ENCODE assay signal across 12 cellular contexts in genomic region chr2:240920783-240921231, GRCh38. TPM values are rescaled to one million over a fixed set of nuclear protein-coding genes. Genes with fewer than 3 reads are reported as not detected.
A peak's percentile ranks its signal among the peaks of the same experiment; 100 is the strongest.
DNase-seq lines count a peak whose midpoint lies in the region; ATAC-seq and TF ChIP-seq lines count a peak whose summit lies in the region.
"Had no signal": no experiment of that assay in that cellular context is flagged by ENCODE, and none has a peak within 500 bp of the region (broad histone marks: within the 10 kb centered on the region; RNA-seq: fewer than 3 reads in every experiment).

No MANE protein-coding gene starts in this region.

- intact Hi-C loops in left colon (cut with DNase I, micrococcal nuclease), result no loop called here
- intact Hi-C loops in testis (cut with DNase I; ENCODE audit: low total_unique reads), result no loop called here
- intact Hi-C loops in PC-9 (cut with micrococcal nuclease; ENCODE audit: unreplicated experiment), result no loop called here

- no peaks in the 10 kb centered on the region for H4K20me1 ChIP-seq in PC-9 (ENCODE audit: insufficient read depth)

- no peak for ATAC-seq in activated CD8-positive, alpha-beta memory T cell treated with anti-CD3 and anti-CD28 coated beads, Interleukin-2, amount 10 ng/mL, durations not matched to agents 7 days and 5 days
- ATAC-seq in left colon, result no peak
- no peak for ATAC-seq in GM18519 (IDR thresholded peaks at IDR 0.05; ENCODE audit: low FRiP score, unreplicated experiment)

- no peaks in the 10 kb centered on the region for H3K36me3 Mint-ChIP-seq in activated CD8-positive, alpha-beta memory T cell treated with anti-CD3 and anti-CD28 coated beads, Interleukin-2, amount 10 ng/mL, durations not matched to agents 7 days and 5 days

- H3K79me2 ChIP-seq in PC-9 (ENCODE audit: low read depth), result no peaks in the 10 kb centered on the region

- H3K27ac ChIP-seq in angular gyrus (ENCODE audit: low read depth, low read length) (peak overlapping the region; percentile 40), testis (no peak overlapping the region), PC-9 (no peak overlapping the region)

- POLR2A ChIA-PET in PC-9 (lab: Charles Lee; ENCODE audit: unreplicated experiment), result interaction anchor here (0.7 kb wide), 1 partner anchor 23 kb away, joined by 3 read pairs; no protein-coding TSS in a partner anchor

- CTCF ChIA-PET in activated CD8-positive, alpha-beta memory T cell treated with anti-CD3 and anti-CD28 coated beads, Interleukin-2, amount 10 ng/mL, durations not matched to agents 7 days and 5 days (lab: Charles Lee), result no interaction called here
- CTCF ChIA-PET in PC-9 (lab: Charles Lee), result interaction anchor here (0.5 to 0.8 kb wide), 2 partner anchors 65 to 181 kb away, joined by 3 to 9 read pairs; no protein-coding TSS in a partner anchor

- TF ChIP-seq CTCF in testis (IDR thresholded peaks at IDR 0.05), result no peak
- no peak for TF ChIP-seq CTCF in GM20000 (IDR thresholded peaks at IDR 0.05; ENCODE audit: extremely low read depth, missing control alignments)
- no peak for TF ChIP-seq CTCF in PC-9 (conservative IDR thresholded peaks at IDR 0.05)

- no peaks in the 10 kb centered on the region for H3K36me3 ChIP-seq in testis (ENCODE audit: low read depth, missing control alignments)
- no peaks in the 10 kb centered on the region for H3K36me3 ChIP-seq in PC-9 (ENCODE audit: low read depth)

- WGBS in testis, 2 donors, result 88 to 100% methylated on average over 1 to 4 of the region's 4 CpGs

- BruUV-seq in PC-9 (replicated peaks; lab: Mats Ljungman, UMichigan), result no TSS peak

- no peaks in the 10 kb centered on the region for H3K9me2 ChIP-seq in PC-9 (ENCODE audit: insufficient read depth)

- peak; percentile 50 for DNase-seq in activated CD8-positive, alpha-beta memory T cell treated with anti-CD3 and anti-CD28 coated beads for 24 hours
- no peak for DNase-seq in activated CD8-positive, alpha-beta memory T cell treated with anti-CD3 and anti-CD28 coated beads, Interleukin-2, amount 10 ng/mL, durations not matched to agents 7 days and 5 days
- DNase-seq in left colon (peak; percentile 5 to 8), testis (peak; percentile 10), GM20000 (ENCODE audit: low spot score) (no peak), PC-9 (no peak)
- DNase-seq: mesendoderm, NCI-H2107 had no signal

- no peak overlapping the region for H3K27ac Mint-ChIP-seq in activated CD8-positive, alpha-beta memory T cell treated with anti-CD3 and anti-CD28 coated beads, Interleukin-2, amount 10 ng/mL, durations not matched to agents 7 days and 5 days

- no peak overlapping the region for H2AFZ ChIP-seq in PC-9

- H3K4me3 ChIP-seq in testis, result no peak overlapping the region
- H3K4me3 ChIP-seq in PC-9, result no peak overlapping the region

- no peak overlapping the region for H3K4me3 Mint-ChIP-seq in activated CD8-positive, alpha-beta memory T cell treated with anti-CD3 and anti-CD28 coated beads, Interleukin-2, amount 10 ng/mL, durations not matched to agents 7 days and 5 days

- no peaks in the 10 kb centered on the region for H3K9me3 ChIP-seq in testis
- H3K9me3 ChIP-seq in PC-9 (ENCODE audit: insufficient read depth, low read depth), result no peaks in the 10 kb centered on the region

- H3K4me1 Mint-ChIP-seq in activated CD8-positive, alpha-beta memory T cell treated with anti-CD3 and anti-CD28 coated beads, Interleukin-2, amount 10 ng/mL, durations not matched to agents 7 days and 5 days, result no peaks in the 10 kb centered on the region

- peaks cover 6% of the 10 kb centered on the region for H3K4me1 ChIP-seq in testis
- H3K4me1 ChIP-seq in PC-9 (replicated peaks; ENCODE audit: insufficient read depth), result no peaks in the 10 kb centered on the region

- H3K27me3 Mint-ChIP-seq in activated CD8-positive, alpha-beta memory T cell treated with anti-CD3 and anti-CD28 coated beads, Interleukin-2, amount 10 ng/mL, durations not matched to agents 7 days and 5 days, result peaks cover 4% of the 10 kb centered on the region

- H3F3A ChIP-seq in PC-9 (ENCODE audit: insufficient read depth, low read depth), result peaks cover 11% of the 10 kb centered on the region; the same call in 1 of the 2 replicates

- H3K9me3 Mint-ChIP-seq in activated CD8-positive, alpha-beta memory T cell treated with anti-CD3 and anti-CD28 coated beads, Interleukin-2, amount 10 ng/mL, durations not matched to agents 7 days and 5 days (ENCODE audit: low read depth), result no peaks in the 10 kb centered on the region

- H3K4me2 ChIP-seq in PC-9, result no peak overlapping the region

- TF ChIP-seq POLR2A in testis (IDR thresholded peaks at IDR 0.05), result no peak

- no peaks in the 10 kb centered on the region for H3K27me3 ChIP-seq in testis
- no peaks in the 10 kb centered on the region for H3K27me3 ChIP-seq in PC-9 (ENCODE audit: insufficient read depth, low read depth)

RNA-seq across cellular contexts. Expression of gene CROCC2, which starts 14.7 kb away (rescaled TPM):
- not detected for total RNA-seq in activated CD8-positive, alpha-beta memory T cell treated with anti-CD3 and anti-CD28 coated beads, Interleukin-2, amount 10 ng/mL, durations not matched to agents 7 days and 5 days
- total RNA-seq in left colon, result under 1 TPM in 1 of 2 donors, not detected in 1; 0.06 TPM
- total RNA-seq in testis, result under 1 TPM; 0.43 to 0.55 TPM
- polyA plus RNA-seq in testis (ENCODE audit: insufficient read depth, low read depth, low replicate concordance), result 0.51 TPM
- not detected in 2 replicates for total RNA-seq in PC-9 (2021)
- total RNA-seq: bronchial epithelial cell, HT1080 had no signal

RNA-seq across cellular contexts. Expression of gene MAB21L4, which starts 24.9 kb away (rescaled TPM):
- not detected for total RNA-seq in activated CD8-positive, alpha-beta memory T cell treated with anti-CD3 and anti-CD28 coated beads, Interleukin-2, amount 10 ng/mL, durations not matched to agents 7 days and 5 days
- total RNA-seq in left colon (10 to 100 TPM in 1 of 2 donors, 1 to 10 TPM in 1; 4.5 to 11.8 TPM), testis (not detected), PC-9 (2021) (68.8 and 84.0 TPM in 2 replicates)
- polyA plus RNA-seq in testis (ENCODE audit: insufficient read depth, low read depth, low replicate concordance), result 1.1 TPM
- total RNA-seq: HT1080 had no signal

RNA-seq across cellular contexts. Expression of gene AGXT, which starts 52.2 kb away (rescaled TPM):
- total RNA-seq in activated CD8-positive, alpha-beta memory T cell treated with anti-CD3 and anti-CD28 coated beads, Interleukin-2, amount 10 ng/mL, durations not matched to agents 7 days and 5 days, result not detected
- total RNA-seq in left colon, result 1 to 10 TPM in 1 of 2 donors, under 1 TPM in 1; 0.59 to 3.0 TPM
- under 1 TPM in 1 of 2 donors, not detected in 1; 0.24 TPM for total RNA-seq in testis
- 0.51 TPM for polyA plus RNA-seq in testis (ENCODE audit: insufficient read depth, low read depth, low replicate concordance)
- not detected in 2 replicates for total RNA-seq in PC-9 (2021)
- total RNA-seq: bronchial epithelial cell, HT1080 had no signal

Comparison
In these comparisons a context has a peak if more than half of its experiments do, and no peak if none do; other contexts are left out.
1. DNase-seq: peak in activated CD8-positive, alpha-beta memory T cell treated with anti-CD3 and anti-CD28 coated beads for 24 hours (single experiment), left colon (2 of 2) and testis (single experiment); none in activated CD8-positive, alpha-beta memory T cell treated with anti-CD3 and anti-CD28 coated beads, Interleukin-2, amount 10 ng/mL, durations not matched to agents 7 days and 5 days (single experiment), GM20000 (single experiment) and PC-9 (0 of 2).
2. RNA of gene MAB21L4, which starts 24.9 kb away (total RNA-seq): 68.8 to 84.0 TPM in PC-9 and 4.5 to 11.8 TPM in left colon; not detected in activated CD8-positive, alpha-beta memory T cell treated with anti-CD3 and anti-CD28 coated beads, Interleukin-2, amount 10 ng/mL, durations not matched to agents 7 days and 5 days and not detected in testis; every median in the first group is over 4 times any median in the second.